In genomic region chr6:13304580-13305255, GRCh38 we compare ENCODE assay signal across 11 cellular contexts. TPM values are rescaled to one million over a fixed set of nuclear protein-coding genes. Genes with fewer than 3 reads are reported as not detected.
DNase-seq lines count a peak whose midpoint lies in the region; ATAC-seq and TF ChIP-seq lines count a peak whose summit lies in the region.
"Had no signal": no experiment of that assay in that cellular context is flagged by ENCODE, and none has a peak within 500 bp of the region (broad histone marks: within the 10 kb centered on the region; RNA-seq: fewer than 3 reads in every experiment).

No MANE protein-coding gene starts in this region.

- H3K4me3 ChIP-seq in AG10803 (ENCODE audit: low read length) (no peak overlapping the region), fibroblast of lung (replicated peaks in 1 of 4; ENCODE audit: control extremely low read depth in 1 of 4, insufficient read depth in 1 of 4, low read depth in 3 of 4, low read length in 4 of 4) (no peak overlapping the region)

- H3K4me1 Mint-ChIP-seq in activated naive CD4-positive, alpha-beta T cell treated with anti-CD3 and anti-CD28 coated beads for 36 hours (ENCODE audit: low read depth) = peaks cover 40% of the 10 kb centered on the region

- H3K4me2 ChIP-seq in fibroblast of lung (ENCODE audit: extremely low read depth, insufficient read depth, low read length) = no peak overlapping the region

- H3K27me3 Mint-ChIP-seq in activated naive CD4-positive, alpha-beta T cell treated with anti-CD3 and anti-CD28 coated beads for 36 hours (ENCODE audit: low read depth) = no peaks in the 10 kb centered on the region

- ATAC-seq in GM19452 (IDR thresholded peaks at IDR 0.05; ENCODE audit: unreplicated experiment) = peak; percentile 34
- ATAC-seq in HG03460 (IDR thresholded peaks at IDR 0.05; ENCODE audit: unreplicated experiment) = peak; percentile 46
- ATAC-seq in omental fat pad (ENCODE audit: low FRiP score) = no peak
- ATAC-seq: gastrocnemius medialis had no signal

- H3K9me3 Mint-ChIP-seq in activated naive CD4-positive, alpha-beta T cell treated with anti-CD3 and anti-CD28 coated beads for 36 hours = peaks cover 4% of the 10 kb centered on the region

- peak overlapping the region; percentile 92 for H3K27ac ChIP-seq in fibroblast of lung (ENCODE audit: insufficient read depth, low read length)

- peaks cover 37% of the 10 kb centered on the region for H3K36me3 Mint-ChIP-seq in activated naive CD4-positive, alpha-beta T cell treated with anti-CD3 and anti-CD28 coated beads for 36 hours (ENCODE audit: low read depth)

- TF ChIP-seq CTCF in AG10803 (conservative IDR thresholded peaks at IDR 0.05; ENCODE audit: low read length) (no peak), fibroblast of lung (conservative IDR thresholded peaks at IDR 0.05 in 1 of 2, IDR thresholded peaks at IDR 0.05 in 1 of 2; ENCODE audit: low read depth in 1 of 2, low read length in 2 of 2) (no peak), omental fat pad (IDR thresholded peaks at IDR 0.05) (no peak)

- intact Hi-C loops in activated naive CD4-positive, alpha-beta T cell treated with anti-CD3 and anti-CD28 coated beads for 36 hours (cut with micrococcal nuclease) = no loop called here

- H3K9me3 ChIP-seq in fibroblast of lung (ENCODE audit: control insufficient read depth, insufficient read depth, low read depth, low read length) = no peaks in the 10 kb centered on the region
- H3K9me3 ChIP-seq: gastrocnemius medialis had no signal

- no peak overlapping the region for H3K9ac ChIP-seq in fibroblast of lung (ENCODE audit: insufficient read depth, low read length)

- DNase-seq in AG10803 (ENCODE audit: low read depth) = peak; percentile 34
- no peak for DNase-seq in fibroblast of lung (ENCODE audit: low read depth in 2 of 2)
- no peak for DNase-seq in omental fat pad (ENCODE audit: low spot score)
- DNase-seq in activated naive CD4-positive, alpha-beta T cell treated with anti-CD3 and anti-CD28 coated beads for 36 hours = no peak
- DNase-seq in NCI-H446 treated with DMSO at 0.1 percent for 48 hours (lab: John Stamatoyannopoulos, UW) = no peak
- no peak for DNase-seq in GM19240 (ENCODE audit: insufficient read length, low spot score)
- DNase-seq: activated CD4-positive, alpha-beta T cell treated with anti-CD3 and anti-CD28 coated beads for 48 hours; gastrocnemius medialis; Kasumi-1 had no signal

- CTCF ChIA-PET in activated naive CD4-positive, alpha-beta T cell treated with anti-CD3 and anti-CD28 coated beads for 36 hours (lab: Charles Lee) = no interaction called here

- peaks cover 2% of the 10 kb centered on the region for H3K36me3 ChIP-seq in fibroblast of lung (ENCODE audit: control insufficient read depth, insufficient read depth, low read length)

- H2AFZ ChIP-seq in fibroblast of lung (ENCODE audit: low read length) = no peak overlapping the region

- H3K4me3 Mint-ChIP-seq in activated naive CD4-positive, alpha-beta T cell treated with anti-CD3 and anti-CD28 coated beads for 36 hours = no peak overlapping the region

- H3K79me2 ChIP-seq in fibroblast of lung (ENCODE audit: control insufficient read depth, insufficient read depth, low read length) = no peaks in the 10 kb centered on the region

- no peaks in the 10 kb centered on the region for H3K27me3 ChIP-seq in fibroblast of lung (ENCODE audit: control insufficient read depth, insufficient read depth, low read length)
- H3K27me3 ChIP-seq: gastrocnemius medialis had no signal

- H3K4me1 ChIP-seq in fibroblast of lung (ENCODE audit: control insufficient read depth, extremely low read depth, insufficient read depth, low read length) = peaks cover 21% of the 10 kb centered on the region

- no peaks in the 10 kb centered on the region for H4K20me1 ChIP-seq in fibroblast of lung (ENCODE audit: control insufficient read depth, extremely low read depth, insufficient read depth, low read length)

- no peak overlapping the region for H3K27ac Mint-ChIP-seq in activated naive CD4-positive, alpha-beta T cell treated with anti-CD3 and anti-CD28 coated beads for 36 hours

RNA-seq across cellular contexts. Expression of gene TBC1D7, which starts 23.6 kb away (rescaled TPM):
- 12.8 and 19.3 TPM in 2 replicates for total RNA-seq in fibroblast of lung
- polyA plus RNA-seq in fibroblast of lung = 24.5 and 31.1 TPM in 2 replicates
- 19.2 and 19.9 TPM in 2 replicates for polyA plus RNA-seq in fibroblast of lung (2012)
- polyA minus RNA-seq in fibroblast of lung (ENCODE audit: low replicate concordance) = 3.7 and 44.6 TPM in 2 replicates
- 10 to 100 TPM in 2 of 4 donors, 1 to 10 TPM in 2; 5.3 to 11.3 (median 8.9) TPM for total RNA-seq in omental fat pad
- 10 to 100 TPM; 25.4 to 27.1 TPM for total RNA-seq in activated naive CD4-positive, alpha-beta T cell treated with anti-CD3 and anti-CD28 coated beads for 36 hours
